In genomic region chr2:121911036-121911435, GRCh38 we compare ENCODE assay signal across 19 cellular contexts.
DNase-seq lines count a peak whose midpoint lies in the region; ATAC-seq and TF ChIP-seq lines count a peak whose summit lies in the region.
"Had no signal": no experiment of that assay in that cellular context is flagged by ENCODE, and none has a peak within 500 bp of the region (broad histone marks: within the 10 kb centered on the region; RNA-seq: fewer than 3 reads in every experiment).

No MANE protein-coding gene starts in this region.

- H3K4me3 Mint-ChIP-seq in neural progenitor cell: no peak overlapping the region
- H3K4me3 Mint-ChIP-seq in effector memory CD8-positive, alpha-beta T cell: no peak overlapping the region
- H3K4me3 Mint-ChIP-seq: B cell; CD4-positive, CD25-positive, alpha-beta regulatory T cell; CD8-positive, alpha-beta T cell; HFFc6 had no signal

- H3F3A ChIP-seq in neural progenitor cell (ENCODE audit: low read depth) (peaks cover 20% of the 10 kb centered on the region), SK-N-SH (replicated peaks; ENCODE audit: insufficient read depth) (no peaks in the 10 kb centered on the region)

- TF ChIP-seq CTCF in neural progenitor cell (IDR thresholded peaks at IDR 0.05) (no peak), SK-N-SH (IDR thresholded peaks at IDR 0.05) (no peak)

- H3K4me1 Mint-ChIP-seq in neural progenitor cell: peaks cover 41% of the 10 kb centered on the region
- H3K4me1 Mint-ChIP-seq in effector memory CD8-positive, alpha-beta T cell (ENCODE audit: low read depth in 2 of 2): no peaks in the 10 kb centered on the region
- H3K4me1 Mint-ChIP-seq: B cell; CD4-positive, CD25-positive, alpha-beta regulatory T cell had no signal

- H3K4me1 ChIP-seq in neural progenitor cell: peaks cover 32% of the 10 kb centered on the region
- H3K4me1 ChIP-seq in SK-N-SH (ENCODE audit: control insufficient read depth in 1 of 2, insufficient read depth in 2 of 2, low read depth in 1 of 2, low read length in 1 of 2): peaks cover 0 to 3% of the 10 kb centered on the region in 2 experiments; a peak in 1 of 4 replicates
- H3K4me1 ChIP-seq: Caco-2, HAP-1 had no signal

- no peak for ATAC-seq in effector memory CD8-positive, alpha-beta T cell (replicated peaks)
- ATAC-seq: CD8-positive, alpha-beta T cell had no signal

- H2AFZ ChIP-seq in neural progenitor cell (replicated peaks) (no peak overlapping the region), SK-N-SH (ENCODE audit: low read depth) (no peak overlapping the region)

- H4K20me1 ChIP-seq in neural progenitor cell (ENCODE audit: low read depth): no peaks in the 10 kb centered on the region
- H4K20me1 ChIP-seq in SK-N-SH (ENCODE audit: insufficient read depth): no peaks in the 10 kb centered on the region
- H4K20me1 ChIP-seq: BLaER1 had no signal

- H3K9me3 Mint-ChIP-seq in neural progenitor cell: peaks cover 2% of the 10 kb centered on the region
- H3K9me3 Mint-ChIP-seq in effector memory CD8-positive, alpha-beta T cell: no peaks in the 10 kb centered on the region
- H3K9me3 Mint-ChIP-seq: CD8-positive, alpha-beta T cell; HFFc6 had no signal

- CTCF ChIA-PET in SK-N-SH (lab: Yijun Ruan, JAX): no interaction called here

- TF ChIP-seq EP300 in SK-N-SH (IDR thresholded peaks at IDR 0.05; ENCODE audit: borderline replicate concordance in 1 of 2, low read depth in 1 of 2, low read length in 1 of 2): no peak

- H3K79me2 ChIP-seq in neural progenitor cell (ENCODE audit: low read depth) (no peaks in the 10 kb centered on the region), SK-N-SH (ENCODE audit: insufficient read depth) (no peaks in the 10 kb centered on the region)

- 51% methylated on average over 4 of the region's 4 CpGs for WGBS in SK-N-SH (ENCODE audit: low lambda C conversion rate)

- H3K27ac ChIP-seq in neural progenitor cell (no peak overlapping the region), SK-N-SH (ENCODE audit: low read depth in 2 of 2, low read length in 1 of 2) (no peak overlapping the region)
- H3K27ac ChIP-seq: 22Rv1, BLaER1, C4-2B had no signal

- H3K36me3 ChIP-seq in neural progenitor cell (no peaks in the 10 kb centered on the region), SK-N-SH (replicated peaks in 1 of 2; ENCODE audit: control insufficient read depth in 1 of 2, insufficient read depth in 2 of 2, low read length in 1 of 2) (no peaks in the 10 kb centered on the region)
- H3K36me3 ChIP-seq: BLaER1, HAP-1 had no signal

- H3K4me2 ChIP-seq in neural progenitor cell (peak overlapping the region; percentile 59), SK-N-SH (no peak overlapping the region)
- H3K4me2 ChIP-seq: BLaER1 had no signal

- H3K27me3 ChIP-seq in neural progenitor cell (no peaks in the 10 kb centered on the region), SK-N-SH (ENCODE audit: insufficient read depth) (no peaks in the 10 kb centered on the region)
- H3K27me3 ChIP-seq: BLaER1 had no signal

- POLR2A ChIA-PET in SK-N-SH (lab: Yijun Ruan, JAX): no interaction called here

- no peaks in the 10 kb centered on the region for H3K9me2 ChIP-seq in SK-N-SH

- H3K27ac Mint-ChIP-seq in neural progenitor cell: peak overlapping the region; percentile 18
- no peak overlapping the region for H3K27ac Mint-ChIP-seq in effector memory CD8-positive, alpha-beta T cell
- H3K27ac Mint-ChIP-seq: B cell; CD4-positive, CD25-positive, alpha-beta regulatory T cell; CD8-positive, alpha-beta T cell; HFFc6 had no signal

- H3K36me3 Mint-ChIP-seq in neural progenitor cell: no peaks in the 10 kb centered on the region
- H3K36me3 Mint-ChIP-seq in effector memory CD8-positive, alpha-beta T cell (ENCODE audit: insufficient read depth): no peaks in the 10 kb centered on the region
- H3K36me3 Mint-ChIP-seq: CD4-positive, CD25-positive, alpha-beta regulatory T cell; CD8-positive, alpha-beta T cell had no signal

- TF ChIP-seq RAD21 in SK-N-SH (IDR thresholded peaks at IDR 0.05; ENCODE audit: low read length): no peak

- H3K4me3 ChIP-seq in neural progenitor cell: no peak overlapping the region
- no peak overlapping the region for H3K4me3 ChIP-seq in SK-N-SH (ENCODE audit: low read depth in 2 of 2, low read length in 1 of 2)
- H3K4me3 ChIP-seq: BLaER1, HAP-1 had no signal

- DNase-seq in NCI-H187 treated with DMSO at 0.1 percent for 48 hours (lab: John Stamatoyannopoulos, UW) (peak; percentile 20), NCI-H187 (lab: John Stamatoyannopoulos, UW) (no peak), NCI-H82 (lab: John Stamatoyannopoulos, UW) (peak; percentile 50), neural progenitor cell (ENCODE audit: low spot score) (peak; percentile 71), putamen (ENCODE audit: low spot score) (no peak), SK-N-SH (no peak)
- DNase-seq in effector memory CD8-positive, alpha-beta T cell: no peak
- DNase-seq: Caco-2; CD4-positive, CD25-positive, alpha-beta regulatory T cell; CD8-positive, alpha-beta T cell; DMS153; DND-41; GOT3; HFFc6 had no signal

- H3K9ac ChIP-seq in neural progenitor cell (no peak overlapping the region), SK-N-SH (no peak overlapping the region)
- H3K9ac ChIP-seq: BLaER1 had no signal

- H3K9me3 ChIP-seq in neural progenitor cell (ENCODE audit: low read depth) (no peaks in the 10 kb centered on the region), SK-N-SH (no peaks in the 10 kb centered on the region)
- H3K9me3 ChIP-seq: BLaER1, Caco-2, HAP-1 had no signal

- peaks cover 3% of the 10 kb centered on the region for H3K27me3 Mint-ChIP-seq in neural progenitor cell (ENCODE audit: insufficient read depth, low read depth)
- H3K27me3 Mint-ChIP-seq in effector memory CD8-positive, alpha-beta T cell: no peaks in the 10 kb centered on the region
- H3K27me3 Mint-ChIP-seq: B cell had no signal

TF ChIP-seq in SK-N-SH, 30 proteins besides CTCF, POLR2A, EP300 and RAD21:
- no peak for TF ChIP-seq TEAD4 (IDR thresholded peaks at IDR 0.05; ENCODE audit: borderline replicate concordance, insufficient read depth)
- TF ChIP-seq RCOR1 (IDR thresholded peaks at IDR 0.05; ENCODE audit: low read length): no peak
- no peak for TF ChIP-seq GATA2 (CRISPR knock-in tag; IDR thresholded peaks at IDR 0.05)
- TF ChIP-seq MXI1 (IDR thresholded peaks at IDR 0.05; ENCODE audit: low read depth, low read length): no peak
- no peak for TF ChIP-seq PBX3 (IDR thresholded peaks at IDR 0.05)
- TF ChIP-seq SMC3 (IDR thresholded peaks at IDR 0.05; ENCODE audit: low read depth, low read length): no peak

Comparison
In these comparisons a context has a peak if more than half of its experiments do, and no peak if none do; other contexts are left out.
1. DNase-seq: peak in NCI-H187 treated with DMSO at 0.1 percent for 48 hours (single experiment), NCI-H82 (single experiment) and neural progenitor cell (single experiment); none in NCI-H187 (0 of 2), putamen (single experiment), effector memory CD8-positive, alpha-beta T cell (0 of 3) and SK-N-SH (single experiment).